8 cellular contexts compared by ENCODE assay signal in the genomic region with DNA sequence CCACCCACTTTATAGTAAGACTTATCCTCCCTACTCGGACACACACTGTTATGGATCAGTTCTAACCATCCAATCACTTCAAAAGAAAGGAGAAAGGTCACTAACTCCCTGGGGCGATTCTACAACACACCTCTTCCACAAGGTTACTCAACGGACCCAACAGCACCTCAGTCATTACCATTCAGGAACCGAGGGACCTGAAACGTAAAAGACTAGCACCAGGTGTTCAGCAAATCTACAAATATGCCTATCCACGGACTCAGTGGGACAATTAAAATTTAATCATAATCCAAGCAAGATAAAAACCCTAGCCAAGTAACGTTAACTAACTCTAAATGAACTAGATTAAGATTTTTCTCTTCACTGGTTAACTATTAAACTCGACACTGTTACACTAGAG. TPM values are rescaled to one million over a fixed set of nuclear protein-coding genes. Genes with fewer than 3 reads are reported as not detected.
A peak's percentile ranks its signal among the peaks of the same experiment; 100 is the strongest.
DNase-seq lines count a peak whose midpoint lies in the region; ATAC-seq and TF ChIP-seq lines count a peak whose summit lies in the region.

No MANE protein-coding gene starts in this region.

- H3K23ac ChIP-seq in mesendoderm (ENCODE audit: low read length): no peak overlapping the region

- DNase-seq in right atrium auricular region (ENCODE audit: low spot score) (no peak), Right ventricle myocardium inferior (ENCODE audit: missing footprints) (no peak), mesendoderm (peak; percentile 41), NCI-H510A treated with DMSO at 0.1 percent for 48 hours (lab: John Stamatoyannopoulos, UW) (no peak), nucleus accumbens (lab: John Stamatoyannopoulos, UW) (no peak)

- H2BK5ac ChIP-seq in mesendoderm (ENCODE audit: low read length): no peak overlapping the region

- H3K4ac ChIP-seq in mesendoderm (ENCODE audit: low read depth, low read length): no peak overlapping the region

- H3K4me2 ChIP-seq in mesendoderm (ENCODE audit: low read length): peak overlapping the region; percentile 94

- TF ChIP-seq CTCF in right atrium auricular region (IDR thresholded peaks at IDR 0.05): no peak
- TF ChIP-seq CTCF in brain (conservative IDR thresholded peaks at IDR 0.05): no peak

- H3K18ac ChIP-seq in mesendoderm (ENCODE audit: low read length): no peak overlapping the region

- H4K5ac ChIP-seq in mesendoderm (ENCODE audit: low read length): no peak overlapping the region

- H3K36me3 Mint-ChIP-seq in brain: peaks cover 50% of the 10 kb centered on the region

- H3K27ac Mint-ChIP-seq in brain: peak overlapping the region; percentile 90 to 100 (median 97)

- no peak overlapping the region for H2BK15ac ChIP-seq in mesendoderm (replicated peaks; ENCODE audit: low read depth)

- ATAC-seq in Right ventricle myocardium inferior: no peak
- ATAC-seq in HG02623 (IDR thresholded peaks at IDR 0.05; ENCODE audit: unreplicated experiment): no peak
- ATAC-seq in GM18498 (IDR thresholded peaks at IDR 0.05; ENCODE audit: unreplicated experiment): no peak

- H3K27me3 Mint-ChIP-seq in brain: peaks cover 26% of the 10 kb centered on the region

- peak overlapping the region; percentile 94 for H3K9ac ChIP-seq in mesendoderm (ENCODE audit: low read length)

- H3K27ac ChIP-seq in right atrium auricular region (peak overlapping the region; percentile 94 to 98), mesendoderm (ENCODE audit: low read depth, low read length) (no peak overlapping the region)

- H3K56ac ChIP-seq in mesendoderm (ENCODE audit: low read length): peak overlapping the region; percentile 100

- no peak overlapping the region for H2AK5ac ChIP-seq in mesendoderm (ENCODE audit: low read length)

- no CpG with 5 or more reads among the region's 8 CpGs for WGBS in mesendoderm (ENCODE audit: extremely low coverage, insufficient coverage, low lambda C conversion rate)

- H3K79me2 ChIP-seq in mesendoderm (ENCODE audit: control insufficient read depth, insufficient read depth, low read length): peaks cover 53% of the 10 kb centered on the region

- peaks cover 16% of the 10 kb centered on the region for H3K79me1 ChIP-seq in mesendoderm (ENCODE audit: low read length)

- H3K27me3 ChIP-seq in right atrium auricular region (no peaks in the 10 kb centered on the region), mesendoderm (ENCODE audit: insufficient read depth, low read length, poor library complexity) (no peaks in the 10 kb centered on the region)

- peaks cover 62% of the 10 kb centered on the region for H3K4me1 Mint-ChIP-seq in brain

- H3K4me3 ChIP-seq in right atrium auricular region (peak overlapping the region; percentile 76 to 82), mesendoderm (ENCODE audit: low read length) (peak overlapping the region; percentile 58)

- H3K4me3 Mint-ChIP-seq in brain: peak overlapping the region; percentile 95 to 100 (median 96)

- H3K36me3 ChIP-seq in right atrium auricular region: peaks cover 32% of the 10 kb centered on the region
- peaks cover 26% of the 10 kb centered on the region for H3K36me3 ChIP-seq in mesendoderm (ENCODE audit: control insufficient read depth, insufficient read depth, low read length)

- peaks cover 0 to 3% (median 0%) of the 10 kb centered on the region in 5 experiments for H3K9me3 Mint-ChIP-seq in brain

- no peak overlapping the region for H4K8ac ChIP-seq in mesendoderm (ENCODE audit: low read depth, low read length)

- H2BK120ac ChIP-seq in mesendoderm (ENCODE audit: low read depth, low read length): no peak overlapping the region

- H3K4me1 ChIP-seq in right atrium auricular region: peaks cover 0 to 45% of the 10 kb centered on the region in 2 donors
- peaks cover 3% of the 10 kb centered on the region for H3K4me1 ChIP-seq in mesendoderm (ENCODE audit: control insufficient read depth, low read depth, low read length)

- H3K9me3 ChIP-seq in right atrium auricular region: no peaks in the 10 kb centered on the region

- intact Hi-C loops in Right ventricle myocardium inferior (cut with DNase I): loop anchor here (2.0 to 5.0 kb wide), 4 partner anchors 17 to 132 kb away; a partner anchor contains a TSS

RNA-seq across cellular contexts. Expression of a gene that starts 1.6 kb away (rescaled TPM):
- total RNA-seq in right atrium auricular region: 10 to 100 TPM; 12.2 to 15.6 TPM
- 33.8 TPM for total RNA-seq in Right ventricle myocardium inferior
- polyA plus RNA-seq in brain (ENCODE audit: insufficient read depth, low read depth, low replicate concordance): 122 TPM
- polyA plus RNA-seq in mesendoderm (2013, experiment 1 of 2): 28.5 TPM
- polyA plus RNA-seq in mesendoderm (2013, experiment 2 of 2): 28.3 TPM

RNA-seq across cellular contexts. Expression of a gene that starts 2.6 kb away (rescaled TPM):
- 10 to 100 TPM in 1 of 2 donors, 1 to 10 TPM in 1; 9.6 to 11.4 TPM for total RNA-seq in right atrium auricular region
- 14.1 TPM for total RNA-seq in Right ventricle myocardium inferior
- polyA plus RNA-seq in brain (ENCODE audit: insufficient read depth, low read depth, low replicate concordance): 52.9 TPM
- 41.8 TPM for polyA plus RNA-seq in mesendoderm (2013, experiment 1 of 2)
- 41.4 TPM for polyA plus RNA-seq in mesendoderm (2013, experiment 2 of 2)

RNA-seq across cellular contexts. Expression of a gene that starts 18.2 kb away (rescaled TPM):
- total RNA-seq in right atrium auricular region (not detected), Right ventricle myocardium inferior (not detected)
- 523 TPM for polyA plus RNA-seq in brain (ENCODE audit: insufficient read depth, low read depth, low replicate concordance)
- polyA plus RNA-seq in mesendoderm (2013, experiment 1 of 2): 5.2 TPM
- polyA plus RNA-seq in mesendoderm (2013, experiment 2 of 2): 5.0 TPM

RNA-seq across cellular contexts. Expression of a gene that starts 18.5 kb away (rescaled TPM):
- 10 to 100 TPM; 18.6 to 23.0 TPM for total RNA-seq in right atrium auricular region
- total RNA-seq in Right ventricle myocardium inferior: 23.0 TPM
- polyA plus RNA-seq in brain (ENCODE audit: insufficient read depth, low read depth, low replicate concordance): 645 TPM
- 105 TPM for polyA plus RNA-seq in mesendoderm (2013, experiment 1 of 2)
- 100 TPM for polyA plus RNA-seq in mesendoderm (2013, experiment 2 of 2)

RNA-seq across cellular contexts. Expression of a gene that starts 28.3 kb away (rescaled TPM):
- total RNA-seq in right atrium auricular region: 1 to 10 TPM; 5.1 to 7.8 TPM
- total RNA-seq in Right ventricle myocardium inferior: 11.5 TPM
- 3.8 TPM for polyA plus RNA-seq in brain (ENCODE audit: insufficient read depth, low read depth, low replicate concordance)
- 28.5 TPM for polyA plus RNA-seq in mesendoderm (2013, experiment 1 of 2)
- polyA plus RNA-seq in mesendoderm (2013, experiment 2 of 2): 28.8 TPM
